ENCODE assay signal across 12 cellular contexts in genomic region chr2:126482582-126483464, GRCh38.
A peak's percentile ranks its signal among the peaks of the same experiment; 100 is the strongest.
DNase-seq lines count a peak whose midpoint lies in the region; ATAC-seq and TF ChIP-seq lines count a peak whose summit lies in the region.
"Had no signal": no experiment of that assay in that cellular context is flagged by ENCODE, and none has a peak within 500 bp of the region (broad histone marks: within the 10 kb centered on the region; RNA-seq: fewer than 3 reads in every experiment).

No MANE protein-coding gene starts in this region.

- in situ Hi-C loops in ACHN (cut with HindIII; ENCODE audit: low pct_ligation_motif_present, low pct_unique_long_range_greater_than_20kb, low sequenced_read_pairs) (no loop called here), GM13976 (cut with MboI; ENCODE audit: low sequenced_read_pairs, unreplicated experiment) (no loop called here)

- no peaks in the 10 kb centered on the region for H3K4me1 Mint-ChIP-seq in endodermal cell

- peaks cover 15% of the 10 kb centered on the region for H3K9me3 Mint-ChIP-seq in endodermal cell

- no peaks in the 10 kb centered on the region for H3K36me3 Mint-ChIP-seq in endodermal cell (ENCODE audit: low read depth)

- H3K4me3 Mint-ChIP-seq in endodermal cell, result no peak overlapping the region

- H3K27me3 ChIP-seq in endodermal cell (ENCODE audit: control insufficient read depth, insufficient read depth, low read length, poor library complexity, severe bottlenecking), result no peaks in the 10 kb centered on the region
- H3K27me3 ChIP-seq in Peyer's patch, result no peaks in the 10 kb centered on the region
- H3K27me3 ChIP-seq: cardiac muscle cell, gastroesophageal sphincter, tibial artery had no signal

- H3K4me3 ChIP-seq in endodermal cell (ENCODE audit: low read length) (no peak overlapping the region), Peyer's patch (no peak overlapping the region)
- H3K4me3 ChIP-seq: cardiac muscle cell, gastroesophageal sphincter, tibial artery had no signal

- 91 to 95% methylated on average over 19 of the region's 19 CpGs for WGBS in endodermal cell (ENCODE audit: insufficient coverage in 1 of 2, insufficient read length in 1 of 2), 2 experiments

- H3K9ac ChIP-seq in endodermal cell (ENCODE audit: extremely low read depth, low read length, poor library complexity, severe bottlenecking), result no peak overlapping the region

- H3K4me1 ChIP-seq in endodermal cell (ENCODE audit: control insufficient read depth, insufficient read depth, low read length) (no peaks in the 10 kb centered on the region), Peyer's patch (no peaks in the 10 kb centered on the region)
- H3K4me1 ChIP-seq: gastroesophageal sphincter, tibial artery had no signal

- H3K9me3 ChIP-seq in endodermal cell (ENCODE audit: control insufficient read depth, low read length), result no peaks in the 10 kb centered on the region
- H3K9me3 ChIP-seq in Peyer's patch, result no peaks in the 10 kb centered on the region
- H3K9me3 ChIP-seq: gastroesophageal sphincter, tibial artery had no signal

- no peak for TF ChIP-seq POLR2A in Peyer's patch (IDR thresholded peaks at IDR 0.05)

- no peak for ATAC-seq in GM19452 (IDR thresholded peaks at IDR 0.05; ENCODE audit: unreplicated experiment)
- ATAC-seq: gastroesophageal sphincter had no signal

- TF ChIP-seq CTCF in GM13976 (IDR thresholded peaks at IDR 0.05; ENCODE audit: borderline replicate concordance, control extremely low read depth, extremely low read depth, insufficient read depth, missing control alignments) (peak; percentile 9), LNCAP (IDR thresholded peaks at IDR 0.05) (0 out of 2 replicates have a peak, but pooled peaks have one; percentile 37), endodermal cell (conservative IDR thresholded peaks at IDR 0.05) (peak; percentile 74), Peyer's patch (IDR thresholded peaks at IDR 0.05) (peak in 2 of 6 experiments; percentile 17 to 23)

- H3K27ac Mint-ChIP-seq in endodermal cell, result no peak overlapping the region

- H3K27ac ChIP-seq in endodermal cell (ENCODE audit: low read depth, low read length) (no peak overlapping the region), Peyer's patch (no peak overlapping the region)
- H3K27ac ChIP-seq: cardiac muscle cell, gastroesophageal sphincter, tibial artery had no signal

- no peaks in the 10 kb centered on the region for H3K27me3 Mint-ChIP-seq in endodermal cell (ENCODE audit: insufficient read depth)

- H3K36me3 ChIP-seq in endodermal cell (ENCODE audit: control insufficient read depth, insufficient read depth, low read length) (no peaks in the 10 kb centered on the region), Peyer's patch (no peaks in the 10 kb centered on the region)
- H3K36me3 ChIP-seq: cardiac muscle cell, gastroesophageal sphincter, tibial artery had no signal

- DNase-seq in ACHN (peak; percentile 12), GM13976 (ENCODE audit: low spot score) (peak; percentile 27), endodermal cell (peak; percentile 84), Peyer's patch (no peak), NCI-H446 (lab: John Stamatoyannopoulos, UW) (no peak), COLO829 (ENCODE audit: low spot score) (no peak)
- DNase-seq: activated T-cell treated with anti-CD3 and anti-CD28 coated beads, Interleukin-2, amount 50 U/mL, for 1 hour; tibial artery had no signal

Comparison
In these comparisons a context has a peak if more than half of its experiments do, and no peak if none do; other contexts are left out.
1. DNase-seq: peak in ACHN (single experiment), GM13976 (single experiment) and endodermal cell (single experiment); none in Peyer's patch (0 of 3), NCI-H446 (0 of 2) and COLO829 (single experiment).